18 cellular contexts compared by ENCODE assay signal in the genomic region with DNA sequence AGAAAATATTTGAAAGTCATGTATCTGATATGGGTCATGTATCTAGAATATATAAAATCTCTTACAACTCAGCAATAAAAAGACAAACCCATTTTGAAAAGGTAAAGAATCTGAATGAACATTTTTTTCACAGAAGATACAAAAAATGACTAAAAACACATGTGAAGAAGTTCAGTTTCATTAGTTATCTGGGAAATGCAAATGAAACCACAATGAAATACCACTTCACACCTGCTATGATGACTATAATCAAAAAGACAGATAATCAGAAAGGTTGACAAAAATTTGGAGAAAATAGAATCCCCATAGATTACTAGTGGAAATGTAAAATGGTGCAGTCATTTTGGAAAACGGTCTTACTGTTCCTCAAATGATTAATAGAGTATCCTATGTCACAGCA.
DNase-seq lines count a peak whose midpoint lies in the region; ATAC-seq and TF ChIP-seq lines count a peak whose summit lies in the region.
"Had no signal": no experiment of that assay in that cellular context is flagged by ENCODE, and none has a peak within 500 bp of the region (broad histone marks: within the 10 kb centered on the region; RNA-seq: fewer than 3 reads in every experiment).

No MANE protein-coding gene starts in this region.

- no peaks in the 10 kb centered on the region for H3K36me3 ChIP-seq in GM06990 (ENCODE audit: control insufficient read depth, insufficient read depth, low read length)
- H3K36me3 ChIP-seq: left lung had no signal

- intact Hi-C loops in posterior cingulate gyrus (cut with DNase I): no loop called here

- no peaks in the 10 kb centered on the region for H3K27me3 ChIP-seq in GM06990 (replicated peaks; ENCODE audit: control insufficient read depth, insufficient read depth, low read length)
- H3K27me3 ChIP-seq: left lung had no signal

- DNase-seq in GM06990 (ENCODE audit: extremely low read depth, insufficient read length) (peak; percentile 16), posterior cingulate gyrus (no peak), pons (ENCODE audit: low spot score) (no peak), 8988T (no peak)
- DNase-seq in stimulated activated naive CD8-positive, alpha-beta T cell treated with anti-CD3 and anti-CD28 coated beads, Interleukin-15, Interleukin-2, amounts not matched to agents 100 U/mL and 50 U/mL, for 24 hours: no peak
- DNase-seq: activated CD4-positive, alpha-beta T cell treated with anti-CD3 and anti-CD28 coated beads, Interleukin-2, amount 50 U/mL, for 4 hours; activated naive CD4-positive, alpha-beta T cell treated with anti-CD3 and anti-CD28 coated beads for 36 hours; activated T-cell treated with anti-CD3 and anti-CD28 coated beads, Interleukin-2, amount 50 U/mL, for 24 hours; cerebellar nuclear complex; effector CD4-positive, alpha-beta T cell; head of caudate nucleus; left lung; NCI-H187 treated with DMSO at 0.1 percent for 48 hours; NCI-H446; stimulated activated CD4-positive, alpha-beta T cell treated with anti-CD3 and anti-CD28 coated beads, Interleukin-12 subunit alpha, Interleukin-12 subunit beta, amount 100 ng/mL, for 4 hours had no signal

- ATAC-seq in GM19351 (IDR thresholded peaks at IDR 0.05; ENCODE audit: unreplicated experiment) (peak; percentile 84), HG02759 (IDR thresholded peaks at IDR 0.05; ENCODE audit: unreplicated experiment) (peak; percentile 54), HG03378 (IDR thresholded peaks at IDR 0.05; ENCODE audit: unreplicated experiment) (peak; percentile 70)
- no peak for ATAC-seq in stimulated activated naive CD8-positive, alpha-beta T cell treated with anti-CD3 and anti-CD28 coated beads, Interleukin-15, Interleukin-2, amounts not matched to agents 100 U/mL and 50 U/mL, for 24 hours
- ATAC-seq: left lung had no signal

- no peak overlapping the region for H3K4me3 ChIP-seq in GM06990 (replicated peaks; ENCODE audit: low read depth, low read length)
- H3K4me3 ChIP-seq: left lung had no signal

- TF ChIP-seq CTCF in GM06990 (IDR thresholded peaks at IDR 0.05; ENCODE audit: insufficient read depth, low read length, poor library complexity, severe bottlenecking): no peak
